ENCODE assay signal across 8 cellular contexts in the genomic region with DNA sequence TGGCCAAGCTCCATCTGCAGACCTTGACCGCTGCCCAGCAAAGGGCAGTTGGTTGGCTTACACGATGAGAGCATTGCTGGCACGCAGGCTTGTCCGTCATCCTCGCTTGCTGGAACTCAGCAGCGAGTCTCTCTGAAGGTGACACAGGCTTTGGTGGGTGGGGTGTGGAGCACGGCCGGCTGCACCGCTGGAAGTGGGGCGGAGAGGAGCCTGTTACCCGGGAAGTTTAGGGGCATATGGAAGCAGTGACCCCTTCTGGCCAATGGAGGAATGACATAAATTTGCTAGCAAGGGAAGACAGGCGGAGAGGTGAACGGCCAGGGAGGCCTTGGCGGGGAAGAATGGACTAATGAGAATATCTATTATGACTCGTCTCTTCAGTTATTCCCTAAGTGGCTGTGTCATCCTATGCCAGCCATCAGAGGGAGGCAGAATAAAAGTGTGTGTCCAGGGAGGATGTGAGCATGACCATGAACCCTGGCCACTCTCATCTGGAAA.
DNase-seq lines count a peak whose midpoint lies in the region; ATAC-seq and TF ChIP-seq lines count a peak whose summit lies in the region.

No MANE protein-coding gene starts in this region.

- POLR2A ChIA-PET in CD8-positive, alpha-beta memory T cell (lab: Charles Lee), result no interaction called here

- H3K4me3 Mint-ChIP-seq in CD8-positive, alpha-beta memory T cell, result no peak overlapping the region

- peak; percentile 21 to 71 (median 38) for DNase-seq in CD8-positive, alpha-beta memory T cell
- DNase-seq in HPDE6-E6E7 (ENCODE audit: extremely low spot score) (peak; percentile 15), RWPE2 (ENCODE audit: low spot score) (no peak), Right ventricle myocardium inferior (ENCODE audit: missing footprints) (peak; percentile 73), retinal pigment epithelial cell (ENCODE audit: low read depth) (peak; percentile 2)
- DNase-seq in activated naive CD4-positive, alpha-beta T cell treated with Interleukin-2 at 50 U/mL for 16 hours, result peak; percentile 58

- CTCF ChIA-PET in CD8-positive, alpha-beta memory T cell (lab: Charles Lee), result interaction anchor here (0.7 to 6.4 kb wide), 15 partner anchors 11 to 283 kb away, joined by 3 to 112 read pairs (median 4); no protein-coding TSS in a partner anchor

- H3K4me1 ChIP-seq in CD8-positive, alpha-beta memory T cell (ENCODE audit: insufficient read depth, low read length), result peaks cover 10% of the 10 kb centered on the region
- peaks cover 7% of the 10 kb centered on the region for H3K4me1 ChIP-seq in RWPE2 (ENCODE audit: insufficient read depth, poor library complexity, severe bottlenecking)

- H3K9me3 Mint-ChIP-seq in CD8-positive, alpha-beta memory T cell, result peaks cover 0 to 4% (median 2%) of the 10 kb centered on the region in 5 donors

- H3K4me1 Mint-ChIP-seq in CD8-positive, alpha-beta memory T cell, result peaks cover 4 to 6% (median 5%) of the 10 kb centered on the region in 3 donors

- H3K27me3 Mint-ChIP-seq in CD8-positive, alpha-beta memory T cell, result peaks cover 11 to 54% of the 10 kb centered on the region in 2 donors

- H3K9me3 ChIP-seq in CD8-positive, alpha-beta memory T cell (ENCODE audit: low read length), result no peaks in the 10 kb centered on the region
- H3K9me3 ChIP-seq in RWPE2 (ENCODE audit: severe bottlenecking), result no peaks in the 10 kb centered on the region

- no peak overlapping the region for H3K27ac ChIP-seq in CD8-positive, alpha-beta memory T cell (ENCODE audit: low read depth, low read length)
- H3K27ac ChIP-seq in RWPE2 (ENCODE audit: poor library complexity, severe bottlenecking), result no peak overlapping the region

- no peaks in the 10 kb centered on the region for H3K36me3 ChIP-seq in CD8-positive, alpha-beta memory T cell (ENCODE audit: insufficient read depth, low read length)
- H3K36me3 ChIP-seq in RWPE2 (ENCODE audit: low read depth), result no peaks in the 10 kb centered on the region

- TF ChIP-seq CTCF in RWPE2 (IDR thresholded peaks at IDR 0.05; ENCODE audit: poor library complexity, severe bottlenecking) (peak; percentile 55), retinal pigment epithelial cell (conservative IDR thresholded peaks at IDR 0.05; ENCODE audit: low read depth, low read length) (peak; percentile 77)

- ATAC-seq in RWPE2 (ENCODE audit: low read depth), result no peak
- peak; percentile 88 for ATAC-seq in Right ventricle myocardium inferior
- ATAC-seq in GM21360 (IDR thresholded peaks at IDR 0.05; ENCODE audit: unreplicated experiment), result no peak
- ATAC-seq in GM18907 (IDR thresholded peaks at IDR 0.05; ENCODE audit: unreplicated experiment), result no peak

- peak overlapping the region in 1 of 8 donors; percentile 58 for H3K27ac Mint-ChIP-seq in CD8-positive, alpha-beta memory T cell

- no peak overlapping the region for H3K4me3 ChIP-seq in CD8-positive, alpha-beta memory T cell (ENCODE audit: low read length)
- H3K4me3 ChIP-seq in RWPE2 (ENCODE audit: severe bottlenecking) (no peak overlapping the region), retinal pigment epithelial cell (ENCODE audit: low read length) (no peak overlapping the region)

- intact Hi-C loops in Right ventricle myocardium inferior (cut with DNase I), result loop anchor here (1.0 to 5.0 kb wide), 2 partner anchors 63 to 281 kb away; no protein-coding TSS in a partner anchor

- H3K27me3 ChIP-seq in CD8-positive, alpha-beta memory T cell (ENCODE audit: insufficient read depth, low read length, poor library complexity, severe bottlenecking), result no peaks in the 10 kb centered on the region
- H3K27me3 ChIP-seq in RWPE2 (ENCODE audit: insufficient read depth, poor library complexity, severe bottlenecking), result no peaks in the 10 kb centered on the region

- no peaks in the 10 kb centered on the region for H3K36me3 Mint-ChIP-seq in CD8-positive, alpha-beta memory T cell
